In the genomic region with DNA sequence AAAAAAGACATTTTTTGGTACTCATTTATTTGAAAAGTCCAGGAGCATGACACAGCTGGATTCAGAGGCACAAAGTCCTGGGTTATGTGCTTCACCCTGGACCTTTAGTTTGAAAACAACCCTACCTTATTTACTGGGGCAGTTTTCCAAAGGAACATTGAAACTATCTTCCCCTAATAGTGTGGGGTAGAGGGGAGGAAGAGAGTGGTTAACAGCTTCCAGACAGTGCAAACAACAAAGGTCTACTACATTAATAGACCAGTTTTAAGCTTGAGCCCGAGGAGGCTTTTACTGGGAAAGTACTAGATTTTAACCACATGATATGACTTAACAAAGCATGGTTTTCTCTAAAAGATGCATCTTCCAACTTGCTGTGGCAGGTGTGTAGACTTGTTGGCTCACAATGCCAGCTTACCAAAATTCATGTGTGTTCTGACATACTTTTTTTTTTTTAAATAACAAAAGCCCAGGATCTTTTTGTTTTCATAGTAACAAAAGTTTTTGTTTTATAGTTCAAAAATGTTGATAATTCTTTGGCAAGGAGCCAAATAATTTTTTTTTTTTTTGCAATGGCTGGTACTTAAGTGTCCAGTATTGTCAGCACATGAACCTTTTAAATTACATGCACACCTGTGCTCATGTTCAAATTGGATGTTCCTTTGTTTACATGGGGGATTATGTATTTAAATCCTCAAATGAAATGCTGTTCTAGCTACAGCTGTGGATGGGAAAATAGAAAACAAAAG, we compare ENCODE assay signal across 8 cellular contexts. TPM values are rescaled to one million over a fixed set of nuclear protein-coding genes. Genes with fewer than 3 reads are reported as not detected.
DNase-seq lines count a peak whose midpoint lies in the region; ATAC-seq and TF ChIP-seq lines count a peak whose summit lies in the region.

No MANE protein-coding gene starts in this region.

- H3K4me1 ChIP-seq in CD8-positive, alpha-beta T cell (ENCODE audit: insufficient read depth, low read length) = peaks cover 36% of the 10 kb centered on the region

- no peak for TF ChIP-seq POLR2A in NB4 (IDR thresholded peaks at IDR 0.05; ENCODE audit: extremely low read depth, insufficient read length)

- ATAC-seq in CD8-positive, alpha-beta T cell = peak; percentile 41
- no peak for ATAC-seq in natural killer cell treated with Interleukin-12 subunit alpha and Interleukin-12 subunit beta and Interleukin-15 and Interleukin-18, amount 100 ng/mL, for 72 hours

- peak overlapping the region; percentile 25 for H3K27ac ChIP-seq in CD8-positive, alpha-beta T cell (ENCODE audit: low read depth, low read length)

- TF ChIP-seq CTCF in CD8-positive, alpha-beta T cell (IDR thresholded peaks at IDR 0.05) = no peak
- no peak for TF ChIP-seq CTCF in NB4 (IDR thresholded peaks at IDR 0.05; ENCODE audit: low read depth, low read length)

- no peaks in the 10 kb centered on the region for H3K9me3 Mint-ChIP-seq in CD8-positive, alpha-beta T cell
- H3K9me3 Mint-ChIP-seq in natural killer cell treated with Interleukin-12 subunit alpha and Interleukin-12 subunit beta and Interleukin-15 and Interleukin-18, amount 100 ng/mL, for 72 hours = no peaks in the 10 kb centered on the region

- H3K27me3 ChIP-seq in CD8-positive, alpha-beta T cell (ENCODE audit: insufficient read depth, low read length) = no peaks in the 10 kb centered on the region

- H3K27me3 Mint-ChIP-seq in CD8-positive, alpha-beta T cell (ENCODE audit: low read depth) = no peaks in the 10 kb centered on the region
- peaks cover 0 to 2% of the 10 kb centered on the region in 2 donors for H3K27me3 Mint-ChIP-seq in natural killer cell treated with Interleukin-12 subunit alpha and Interleukin-12 subunit beta and Interleukin-15 and Interleukin-18, amount 100 ng/mL, for 72 hours

- H3K27ac Mint-ChIP-seq in CD8-positive, alpha-beta T cell = peak overlapping the region; percentile 93
- peak overlapping the region; percentile 95 to 98 for H3K27ac Mint-ChIP-seq in natural killer cell treated with Interleukin-12 subunit alpha and Interleukin-12 subunit beta and Interleukin-15 and Interleukin-18, amount 100 ng/mL, for 72 hours

- no peaks in the 10 kb centered on the region for H3K9me3 ChIP-seq in CD8-positive, alpha-beta T cell (ENCODE audit: low read length)

- peaks cover 48% of the 10 kb centered on the region for H3K36me3 Mint-ChIP-seq in CD8-positive, alpha-beta T cell
- peaks cover 38% of the 10 kb centered on the region for H3K36me3 Mint-ChIP-seq in natural killer cell treated with Interleukin-12 subunit alpha and Interleukin-12 subunit beta and Interleukin-15 and Interleukin-18, amount 100 ng/mL, for 72 hours

- peak overlapping the region; percentile 81 for H3K4me3 ChIP-seq in CD8-positive, alpha-beta T cell (ENCODE audit: low read depth, low read length)
- peak overlapping the region; percentile 85 for H3K4me3 ChIP-seq in NB4 (ENCODE audit: low read depth, low read length)

- peak overlapping the region; percentile 91 for H3K4me3 Mint-ChIP-seq in CD8-positive, alpha-beta T cell
- H3K4me3 Mint-ChIP-seq in natural killer cell treated with Interleukin-12 subunit alpha and Interleukin-12 subunit beta and Interleukin-15 and Interleukin-18, amount 100 ng/mL, for 72 hours = peak overlapping the region; percentile 100

- no peak for DNase-seq in CD8-positive, alpha-beta T cell
- DNase-seq in NB4 (ENCODE audit: low read depth) (no peak), cerebellar cortex (ENCODE audit: low spot score) (peak; percentile 13), SHP77 treated with DMSO at 0.1 percent for 48 hours (lab: John Stamatoyannopoulos, UW) (no peak), SK-N-DZ (ENCODE audit: low spot score) (no peak), HT-29 (ENCODE audit: low spot score) (no peak)
- DNase-seq in natural killer cell treated with Interleukin-12 subunit alpha and Interleukin-12 subunit beta and Interleukin-15 and Interleukin-18, amount 100 ng/mL, for 72 hours (ENCODE audit: low spot score) = no peak
- no peak for DNase-seq in stimulated activated CD4-positive, alpha-beta T cell treated with anti-CD3 and anti-CD28 coated beads, Interleukin-15, amount 100 ng/mL, for 24 hours

- peaks cover 67% of the 10 kb centered on the region for H3K4me1 Mint-ChIP-seq in CD8-positive, alpha-beta T cell (ENCODE audit: low read depth)
- H3K4me1 Mint-ChIP-seq in natural killer cell treated with Interleukin-12 subunit alpha and Interleukin-12 subunit beta and Interleukin-15 and Interleukin-18, amount 100 ng/mL, for 72 hours (ENCODE audit: low read depth in 2 of 2) = peaks cover 67 to 71% of the 10 kb centered on the region in 2 donors

- intact Hi-C loops in CD8-positive, alpha-beta T cell (cut with DNase I, micrococcal nuclease) = loop anchor here in 1 of 2 experiments (1.0 kb wide), 1 partner anchor 13 kb away; a partner anchor contains a TSS

- CTCF ChIA-PET in CD8-positive, alpha-beta T cell (lab: Charles Lee) = interaction anchor here (1.2 to 4.3 kb wide), 3 partner anchors 10 to 18 kb away, joined by 4 to 30 read pairs (median 6); no protein-coding TSS in a partner anchor

- POLR2A ChIA-PET in CD8-positive, alpha-beta T cell (lab: Charles Lee) = interaction anchor here (0.7 to 3.2 kb wide), 5 partner anchors 11 to 1809 kb away, joined by 3 to 23 read pairs (median 3); a partner anchor contains a TSS

- H3K36me3 ChIP-seq in CD8-positive, alpha-beta T cell (ENCODE audit: insufficient read depth, low read length) = peaks cover 9% of the 10 kb centered on the region

RNA-seq across cellular contexts. Expression of a gene that starts 1.8 kb away (rescaled TPM):
- total RNA-seq in CD8-positive, alpha-beta T cell = 10 to 100 TPM in 1 of 2 experiments, 1 to 10 TPM in 1; 9.8 to 11.8 TPM
- 100 to 1,000 TPM; 101 to 111 TPM for total RNA-seq in natural killer cell treated with Interleukin-12 subunit alpha and Interleukin-12 subunit beta and Interleukin-15 and Interleukin-18, amount 100 ng/mL, for 72 hours
- 106 and 127 TPM in 2 replicates for polyA plus RNA-seq in SK-N-DZ (2014; cell fraction: cytosol; rRNA removed)
- 50.7 and 62.1 TPM in 2 replicates for polyA plus RNA-seq in SK-N-DZ (2014; cell fraction: nucleus; rRNA removed)
- 96.1 and 97.2 TPM in 2 replicates for total RNA-seq in HT-29 (2014; rRNA removed; shearing (Covaris generic))

RNA-seq across cellular contexts. Expression of a gene that starts 12.5 kb away (rescaled TPM):
- total RNA-seq in CD8-positive, alpha-beta T cell = under 1 TPM; 0.49 to 0.75 TPM
- total RNA-seq in natural killer cell treated with Interleukin-12 subunit alpha and Interleukin-12 subunit beta and Interleukin-15 and Interleukin-18, amount 100 ng/mL, for 72 hours = under 1 TPM; 0.53 to 0.93 TPM
- 1.8 TPM in 1 of 2 replicates, not detected in the other for polyA plus RNA-seq in SK-N-DZ (2014; cell fraction: cytosol; rRNA removed)
- polyA plus RNA-seq in SK-N-DZ (2014; cell fraction: nucleus; rRNA removed) = 0.76 TPM in 1 of 2 replicates, not detected in the other
- total RNA-seq in HT-29 (2014; rRNA removed; shearing (Covaris generic)) = 31.4 and 31.8 TPM in 2 replicates

RNA-seq across cellular contexts. Expression of a gene that starts 24.3 kb away (rescaled TPM):
- not detected for total RNA-seq in CD8-positive, alpha-beta T cell
- total RNA-seq in natural killer cell treated with Interleukin-12 subunit alpha and Interleukin-12 subunit beta and Interleukin-15 and Interleukin-18, amount 100 ng/mL, for 72 hours = not detected
- not detected in 2 replicates for polyA plus RNA-seq in SK-N-DZ (2014; cell fraction: cytosol; rRNA removed)
- polyA plus RNA-seq in SK-N-DZ (2014; cell fraction: nucleus; rRNA removed) = 0.15 and 0.38 TPM in 2 replicates
- total RNA-seq in HT-29 (2014; rRNA removed; shearing (Covaris generic)) = 0.16 and 0.18 TPM in 2 replicates

Comparison
In these comparisons a context has a peak if more than half of its experiments do, and no peak if none do; other contexts are left out.
1. RNA of a gene that starts 12.5 kb away (total RNA-seq): 31.4 to 31.8 TPM in HT-29; 0.53 to 0.93 TPM in natural killer cell treated with Interleukin-12 subunit alpha and Interleukin-12 subunit beta and Interleukin-15 and Interleukin-18, amount 100 ng/mL, for 72 hours and 0.49 to 0.75 TPM in CD8-positive, alpha-beta T cell; every median in the first group is over 10 times any median in the second.